ENCODE assay signal across 1 cellular context in the genomic region with DNA sequence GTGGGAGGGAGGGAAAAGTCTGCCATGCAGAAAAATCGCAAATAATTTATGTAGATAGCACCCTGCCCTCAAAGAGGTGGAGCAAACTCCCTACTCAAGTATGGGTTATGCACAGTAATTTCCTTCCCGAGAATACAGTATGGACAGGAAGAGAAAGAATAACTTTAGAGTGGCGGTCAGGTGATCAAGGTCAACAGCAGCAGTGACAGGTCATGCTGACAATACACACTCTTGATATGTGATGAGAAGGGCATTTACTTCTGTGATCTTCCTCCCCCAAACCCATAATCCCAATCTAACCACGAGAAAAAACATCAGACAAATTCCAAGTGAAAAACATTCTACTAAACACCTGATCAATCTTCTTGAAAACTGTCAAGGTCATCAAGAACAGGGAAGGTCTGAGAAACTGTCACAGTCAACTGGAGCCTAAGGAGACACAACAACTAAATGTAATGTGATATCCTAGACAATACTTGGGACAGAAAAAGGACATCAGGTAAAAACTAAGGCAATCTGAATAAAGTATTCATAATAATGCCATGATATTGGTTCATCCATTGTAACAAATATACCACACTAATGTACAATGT.
TF ChIP-seq lines count a peak whose summit lies in the region.

No MANE protein-coding gene starts in this region.

TF ChIP-seq in K562, 482 proteins besides CTCF, POLR2A, EP300 and RAD21 (continued from another document):
- no peak for TF ChIP-seq THAP12 (CRISPR knock-in tag; IDR thresholded peaks at IDR 0.05)
- no peak for TF ChIP-seq HNRNPLL (IDR thresholded peaks at IDR 0.05; ENCODE audit: low read depth, low read length, poor library complexity, severe bottlenecking)
- TF ChIP-seq, protein P1, sequence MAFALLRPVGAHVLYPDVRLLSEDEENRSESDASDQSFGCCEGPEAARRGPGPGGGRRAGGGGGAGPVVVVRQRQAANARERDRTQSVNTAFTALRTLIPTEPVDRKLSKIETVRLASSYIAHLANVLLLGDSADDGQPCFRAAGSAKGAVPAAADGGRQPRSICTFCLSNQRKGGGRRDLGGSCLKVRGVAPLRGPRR (CRISPR knock-in tag; IDR thresholded peaks at IDR 0.05): no peak
- peak; percentile 52 for TF ChIP-seq BHLHE40 (IDR thresholded peaks at IDR 0.05; ENCODE audit: low read length)
- peak; percentile 44; the same call in 1 of the 2 replicates for TF ChIP-seq C11orf30 (IDR thresholded peaks at IDR 0.05; ENCODE audit: low read depth)
- no peak for TF ChIP-seq MAFG (tag; conservative IDR thresholded peaks at IDR 0.05)
- no peak for TF ChIP-seq BDP1 (IDR thresholded peaks at IDR 0.05; ENCODE audit: insufficient read depth, insufficient read length)
- TF ChIP-seq CBX3 (IDR thresholded peaks at IDR 0.05; ENCODE audit: borderline replicate concordance in 1 of 2, low read length in 2 of 2): no peak
- no peak for TF ChIP-seq RHOXF2B (CRISPR knock-in tag; conservative IDR thresholded peaks at IDR 0.05)
- no peak for TF ChIP-seq ZKSCAN3 (CRISPR knock-in tag; IDR thresholded peaks at IDR 0.05)
- no peak for TF ChIP-seq KDM4B (IDR thresholded peaks at IDR 0.05; ENCODE audit: borderline replicate concordance in 2 of 2, low read depth in 1 of 2)
- TF ChIP-seq ADNP (tag; IDR thresholded peaks at IDR 0.05): no peak
- TF ChIP-seq, protein P2, sequence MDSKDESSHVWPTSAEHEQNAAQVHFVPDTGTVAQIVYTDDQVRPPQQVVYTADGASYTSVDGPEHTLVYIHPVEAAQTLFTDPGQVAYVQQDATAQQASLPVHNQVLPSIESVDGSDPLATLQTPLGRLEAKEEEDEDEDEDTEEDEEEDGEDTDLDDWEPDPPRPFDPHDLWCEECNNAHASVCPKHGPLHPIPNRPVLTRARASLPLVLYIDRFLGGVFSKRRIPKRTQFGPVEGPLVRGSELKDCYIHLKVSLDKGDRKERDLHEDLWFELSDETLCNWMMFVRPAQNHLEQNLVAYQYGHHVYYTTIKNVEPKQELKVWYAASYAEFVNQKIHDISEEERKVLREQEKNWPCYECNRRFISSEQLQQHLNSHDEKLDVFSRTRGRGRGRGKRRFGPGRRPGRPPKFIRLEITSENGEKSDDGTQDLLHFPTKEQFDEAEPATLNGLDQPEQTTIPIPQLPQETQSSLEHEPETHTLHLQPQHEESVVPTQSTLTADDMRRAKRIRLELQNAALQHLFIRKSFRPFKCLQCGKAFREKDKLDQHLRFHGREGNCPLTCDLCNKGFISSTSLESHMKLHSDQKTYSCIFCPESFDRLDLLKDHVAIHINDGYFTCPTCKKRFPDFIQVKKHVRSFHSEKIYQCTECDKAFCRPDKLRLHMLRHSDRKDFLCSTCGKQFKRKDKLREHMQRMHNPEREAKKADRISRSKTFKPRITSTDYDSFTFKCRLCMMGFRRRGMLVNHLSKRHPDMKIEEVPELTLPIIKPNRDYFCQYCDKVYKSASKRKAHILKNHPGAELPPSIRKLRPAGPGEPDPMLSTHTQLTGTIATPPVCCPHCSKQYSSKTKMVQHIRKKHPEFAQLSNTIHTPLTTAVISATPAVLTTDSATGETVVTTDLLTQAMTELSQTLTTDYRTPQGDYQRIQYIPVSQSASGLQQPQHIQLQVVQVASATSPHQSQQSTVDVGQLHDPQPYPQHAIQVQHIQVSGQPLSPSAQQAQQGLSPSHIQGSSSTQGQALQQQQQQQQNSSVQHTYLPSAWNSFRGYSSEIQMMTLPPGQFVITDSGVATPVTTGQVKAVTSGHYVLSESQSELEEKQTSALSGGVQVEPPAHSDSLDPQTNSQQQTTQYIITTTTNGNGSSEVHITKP (IDR thresholded peaks at IDR 0.05; ENCODE audit: partially characterized antibody): no peak
- TF ChIP-seq NCOA6 (IDR thresholded peaks at IDR 0.05): no peak
- no peak for TF ChIP-seq ZNF395 (CRISPR knock-in tag; IDR thresholded peaks at IDR 0.05)
- TF ChIP-seq ZNF655 (CRISPR knock-in tag; IDR thresholded peaks at IDR 0.05): no peak
- TF ChIP-seq MYBL2 (IDR thresholded peaks at IDR 0.05; ENCODE audit: low read depth): no peak
- TF ChIP-seq MYBL2 (CRISPR knock-in tag; IDR thresholded peaks at IDR 0.05; ENCODE audit: borderline replicate concordance): no peak
- 0 out of 4 replicates have a peak, but pooled peaks of 1 of the 2 experiments have one; percentile 27 for TF ChIP-seq FOXK2 (conservative IDR thresholded peaks at IDR 0.05 in 1 of 2, IDR thresholded peaks at IDR 0.05 in 1 of 2; ENCODE audit: low read depth in 2 of 2)
- no peak for TF ChIP-seq ZNF354B (CRISPR knock-in tag; IDR thresholded peaks at IDR 0.05)
- TF ChIP-seq PHB (CRISPR knock-in tag; IDR thresholded peaks at IDR 0.05): no peak
- TF ChIP-seq ZNF175 (CRISPR knock-in tag; IDR thresholded peaks at IDR 0.05; ENCODE audit: low read depth): no peak
- TF ChIP-seq TEAD1 (CRISPR knock-in tag; IDR thresholded peaks at IDR 0.05): no peak
- TF ChIP-seq IFI16 (CRISPR knock-in tag; IDR thresholded peaks at IDR 0.05): no peak
- peak; percentile 49 for TF ChIP-seq MEIS2 (IDR thresholded peaks at IDR 0.05; ENCODE audit: partially characterized antibody)
- peak; percentile 52 for TF ChIP-seq ZNF316 (IDR thresholded peaks at IDR 0.05)
- TF ChIP-seq, protein P3, sequence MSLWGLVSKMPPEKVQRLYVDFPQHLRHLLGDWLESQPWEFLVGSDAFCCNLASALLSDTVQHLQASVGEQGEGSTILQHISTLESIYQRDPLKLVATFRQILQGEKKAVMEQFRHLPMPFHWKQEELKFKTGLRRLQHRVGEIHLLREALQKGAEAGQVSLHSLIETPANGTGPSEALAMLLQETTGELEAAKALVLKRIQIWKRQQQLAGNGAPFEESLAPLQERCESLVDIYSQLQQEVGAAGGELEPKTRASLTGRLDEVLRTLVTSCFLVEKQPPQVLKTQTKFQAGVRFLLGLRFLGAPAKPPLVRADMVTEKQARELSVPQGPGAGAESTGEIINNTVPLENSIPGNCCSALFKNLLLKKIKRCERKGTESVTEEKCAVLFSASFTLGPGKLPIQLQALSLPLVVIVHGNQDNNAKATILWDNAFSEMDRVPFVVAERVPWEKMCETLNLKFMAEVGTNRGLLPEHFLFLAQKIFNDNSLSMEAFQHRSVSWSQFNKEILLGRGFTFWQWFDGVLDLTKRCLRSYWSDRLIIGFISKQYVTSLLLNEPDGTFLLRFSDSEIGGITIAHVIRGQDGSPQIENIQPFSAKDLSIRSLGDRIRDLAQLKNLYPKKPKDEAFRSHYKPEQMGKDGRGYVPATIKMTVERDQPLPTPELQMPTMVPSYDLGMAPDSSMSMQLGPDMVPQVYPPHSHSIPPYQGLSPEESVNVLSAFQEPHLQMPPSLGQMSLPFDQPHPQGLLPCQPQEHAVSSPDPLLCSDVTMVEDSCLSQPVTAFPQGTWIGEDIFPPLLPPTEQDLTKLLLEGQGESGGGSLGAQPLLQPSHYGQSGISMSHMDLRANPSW (CRISPR knock-in tag; IDR thresholded peaks at IDR 0.05): no peak
- TF ChIP-seq CHD1 (IDR thresholded peaks at IDR 0.05; ENCODE audit: low read length): no peak
- no peak for TF ChIP-seq SRF (CRISPR knock-in tag; IDR thresholded peaks at IDR 0.05)
- no peak for TF ChIP-seq JUNB (CRISPR knock-in tag; conservative IDR thresholded peaks at IDR 0.05)
- no peak for TF ChIP-seq NFE2L1 (tag; IDR thresholded peaks at IDR 0.05; ENCODE audit: borderline replicate concordance, low read depth)
- TF ChIP-seq ZBTB26 (CRISPR knock-in tag; IDR thresholded peaks at IDR 0.05): no peak
- no peak for TF ChIP-seq ZNF140 (CRISPR knock-in tag; IDR thresholded peaks at IDR 0.05)
- TF ChIP-seq CBFA2T3 (IDR thresholded peaks at IDR 0.05): no peak
- TF ChIP-seq ZNF280A (IDR thresholded peaks at IDR 0.05; ENCODE audit: low read depth, partially characterized antibody): no peak
- no peak for TF ChIP-seq NFE2 (IDR thresholded peaks at IDR 0.05; ENCODE audit: low read depth)
- TF ChIP-seq ZBED1 (IDR thresholded peaks at IDR 0.05): no peak
- no peak for TF ChIP-seq ZNF764 (CRISPR knock-in tag; IDR thresholded peaks at IDR 0.05; ENCODE audit: low read depth)
TF ChIP-seq in K562: peak in this region for 10.
